In the genomic region with DNA sequence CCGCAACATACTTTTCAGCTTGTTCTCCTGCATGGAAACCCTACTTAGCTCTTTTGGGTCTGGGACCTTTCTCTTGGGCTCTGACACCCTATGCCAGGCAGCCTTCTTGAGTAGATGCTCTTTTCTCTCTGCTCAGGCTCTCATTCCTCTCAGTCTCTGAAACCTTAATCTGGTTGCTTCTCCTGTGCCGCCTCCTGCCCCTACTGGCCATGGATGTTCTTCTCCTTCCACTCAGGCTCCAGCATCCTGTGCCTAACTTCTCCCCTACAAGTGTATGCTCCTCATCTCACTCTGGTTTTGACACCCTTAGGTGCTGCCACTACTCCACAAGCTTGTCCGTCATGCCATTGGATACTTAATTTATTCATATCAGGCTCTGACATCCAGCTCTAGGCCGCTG, we compare ENCODE assay signal across 1 cellular context.
TF ChIP-seq lines count a peak whose summit lies in the region.

No MANE protein-coding gene starts in this region.

TF ChIP-seq in HepG2, 621 proteins besides CTCF, POLR2A, EP300 and RAD21:
- TF ChIP-seq, protein P1, sequence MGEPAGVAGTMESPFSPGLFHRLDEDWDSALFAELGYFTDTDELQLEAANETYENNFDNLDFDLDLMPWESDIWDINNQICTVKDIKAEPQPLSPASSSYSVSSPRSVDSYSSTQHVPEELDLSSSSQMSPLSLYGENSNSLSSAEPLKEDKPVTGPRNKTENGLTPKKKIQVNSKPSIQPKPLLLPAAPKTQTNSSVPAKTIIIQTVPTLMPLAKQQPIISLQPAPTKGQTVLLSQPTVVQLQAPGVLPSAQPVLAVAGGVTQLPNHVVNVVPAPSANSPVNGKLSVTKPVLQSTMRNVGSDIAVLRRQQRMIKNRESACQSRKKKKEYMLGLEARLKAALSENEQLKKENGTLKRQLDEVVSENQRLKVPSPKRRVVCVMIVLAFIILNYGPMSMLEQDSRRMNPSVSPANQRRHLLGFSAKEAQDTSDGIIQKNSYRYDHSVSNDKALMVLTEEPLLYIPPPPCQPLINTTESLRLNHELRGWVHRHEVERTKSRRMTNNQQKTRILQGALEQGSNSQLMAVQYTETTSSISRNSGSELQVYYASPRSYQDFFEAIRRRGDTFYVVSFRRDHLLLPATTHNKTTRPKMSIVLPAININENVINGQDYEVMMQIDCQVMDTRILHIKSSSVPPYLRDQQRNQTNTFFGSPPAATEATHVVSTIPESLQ (CRISPR knock-in tag; conservative IDR thresholded peaks at IDR 0.05) = no peak
- TF ChIP-seq MAFG (CRISPR knock-in tag; IDR thresholded peaks at IDR 0.05) (no peak), ZNF44 (CRISPR knock-in tag; IDR thresholded peaks at IDR 0.05) (no peak), IKZF4 (CRISPR knock-in tag; IDR thresholded peaks at IDR 0.05; ENCODE audit: borderline replicate concordance, low read depth, not compliant biosample characterization) (no peak), TBX2 (CRISPR knock-in tag; IDR thresholded peaks at IDR 0.05; ENCODE audit: borderline replicate concordance) (no peak), NRL (CRISPR knock-in tag; IDR thresholded peaks at IDR 0.05; ENCODE audit: borderline replicate concordance) (no peak), CHD4 (IDR thresholded peaks at IDR 0.05; ENCODE audit: borderline replicate concordance, low read length) (no peak), FOXM1 (CRISPR knock-in tag; IDR thresholded peaks at IDR 0.05) (no peak), ZNF83 (CRISPR knock-in tag; IDR thresholded peaks at IDR 0.05; ENCODE audit: borderline replicate concordance) (no peak), ZMYM4 (CRISPR knock-in tag; IDR thresholded peaks at IDR 0.05) (no peak), ZNF607 (CRISPR knock-in tag; IDR thresholded peaks at IDR 0.05; ENCODE audit: borderline replicate concordance) (no peak), ZSCAN9 (CRISPR knock-in tag; IDR thresholded peaks at IDR 0.05; ENCODE audit: borderline replicate concordance) (no peak)
- TF ChIP-seq, protein P2, sequence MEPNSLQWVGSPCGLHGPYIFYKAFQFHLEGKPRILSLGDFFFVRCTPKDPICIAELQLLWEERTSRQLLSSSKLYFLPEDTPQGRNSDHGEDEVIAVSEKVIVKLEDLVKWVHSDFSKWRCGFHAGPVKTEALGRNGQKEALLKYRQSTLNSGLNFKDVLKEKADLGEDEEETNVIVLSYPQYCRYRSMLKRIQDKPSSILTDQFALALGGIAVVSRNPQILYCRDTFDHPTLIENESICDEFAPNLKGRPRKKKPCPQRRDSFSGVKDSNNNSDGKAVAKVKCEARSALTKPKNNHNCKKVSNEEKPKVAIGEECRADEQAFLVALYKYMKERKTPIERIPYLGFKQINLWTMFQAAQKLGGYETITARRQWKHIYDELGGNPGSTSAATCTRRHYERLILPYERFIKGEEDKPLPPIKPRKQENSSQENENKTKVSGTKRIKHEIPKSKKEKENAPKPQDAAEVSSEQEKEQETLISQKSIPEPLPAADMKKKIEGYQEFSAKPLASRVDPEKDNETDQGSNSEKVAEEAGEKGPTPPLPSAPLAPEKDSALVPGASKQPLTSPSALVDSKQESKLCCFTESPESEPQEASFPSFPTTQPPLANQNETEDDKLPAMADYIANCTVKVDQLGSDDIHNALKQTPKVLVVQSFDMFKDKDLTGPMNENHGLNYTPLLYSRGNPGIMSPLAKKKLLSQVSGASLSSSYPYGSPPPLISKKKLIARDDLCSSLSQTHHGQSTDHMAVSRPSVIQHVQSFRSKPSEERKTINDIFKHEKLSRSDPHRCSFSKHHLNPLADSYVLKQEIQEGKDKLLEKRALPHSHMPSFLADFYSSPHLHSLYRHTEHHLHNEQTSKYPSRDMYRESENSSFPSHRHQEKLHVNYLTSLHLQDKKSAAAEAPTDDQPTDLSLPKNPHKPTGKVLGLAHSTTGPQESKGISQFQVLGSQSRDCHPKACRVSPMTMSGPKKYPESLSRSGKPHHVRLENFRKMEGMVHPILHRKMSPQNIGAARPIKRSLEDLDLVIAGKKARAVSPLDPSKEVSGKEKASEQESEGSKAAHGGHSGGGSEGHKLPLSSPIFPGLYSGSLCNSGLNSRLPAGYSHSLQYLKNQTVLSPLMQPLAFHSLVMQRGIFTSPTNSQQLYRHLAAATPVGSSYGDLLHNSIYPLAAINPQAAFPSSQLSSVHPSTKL (CRISPR knock-in tag; IDR thresholded peaks at IDR 0.05) = no peak
- TF ChIP-seq, protein P3, sequence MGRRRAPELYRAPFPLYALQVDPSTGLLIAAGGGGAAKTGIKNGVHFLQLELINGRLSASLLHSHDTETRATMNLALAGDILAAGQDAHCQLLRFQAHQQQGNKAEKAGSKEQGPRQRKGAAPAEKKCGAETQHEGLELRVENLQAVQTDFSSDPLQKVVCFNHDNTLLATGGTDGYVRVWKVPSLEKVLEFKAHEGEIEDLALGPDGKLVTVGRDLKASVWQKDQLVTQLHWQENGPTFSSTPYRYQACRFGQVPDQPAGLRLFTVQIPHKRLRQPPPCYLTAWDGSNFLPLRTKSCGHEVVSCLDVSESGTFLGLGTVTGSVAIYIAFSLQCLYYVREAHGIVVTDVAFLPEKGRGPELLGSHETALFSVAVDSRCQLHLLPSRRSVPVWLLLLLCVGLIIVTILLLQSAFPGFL (CRISPR knock-in tag; IDR thresholded peaks at IDR 0.05) = no peak
- TF ChIP-seq, protein P4, sequence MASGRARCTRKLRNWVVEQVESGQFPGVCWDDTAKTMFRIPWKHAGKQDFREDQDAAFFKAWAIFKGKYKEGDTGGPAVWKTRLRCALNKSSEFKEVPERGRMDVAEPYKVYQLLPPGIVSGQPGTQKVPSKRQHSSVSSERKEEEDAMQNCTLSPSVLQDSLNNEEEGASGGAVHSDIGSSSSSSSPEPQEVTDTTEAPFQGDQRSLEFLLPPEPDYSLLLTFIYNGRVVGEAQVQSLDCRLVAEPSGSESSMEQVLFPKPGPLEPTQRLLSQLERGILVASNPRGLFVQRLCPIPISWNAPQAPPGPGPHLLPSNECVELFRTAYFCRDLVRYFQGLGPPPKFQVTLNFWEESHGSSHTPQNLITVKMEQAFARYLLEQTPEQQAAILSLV (CRISPR knock-in tag; IDR thresholded peaks at IDR 0.05; ENCODE audit: borderline replicate concordance) = no peak
- TF ChIP-seq, protein P5, sequence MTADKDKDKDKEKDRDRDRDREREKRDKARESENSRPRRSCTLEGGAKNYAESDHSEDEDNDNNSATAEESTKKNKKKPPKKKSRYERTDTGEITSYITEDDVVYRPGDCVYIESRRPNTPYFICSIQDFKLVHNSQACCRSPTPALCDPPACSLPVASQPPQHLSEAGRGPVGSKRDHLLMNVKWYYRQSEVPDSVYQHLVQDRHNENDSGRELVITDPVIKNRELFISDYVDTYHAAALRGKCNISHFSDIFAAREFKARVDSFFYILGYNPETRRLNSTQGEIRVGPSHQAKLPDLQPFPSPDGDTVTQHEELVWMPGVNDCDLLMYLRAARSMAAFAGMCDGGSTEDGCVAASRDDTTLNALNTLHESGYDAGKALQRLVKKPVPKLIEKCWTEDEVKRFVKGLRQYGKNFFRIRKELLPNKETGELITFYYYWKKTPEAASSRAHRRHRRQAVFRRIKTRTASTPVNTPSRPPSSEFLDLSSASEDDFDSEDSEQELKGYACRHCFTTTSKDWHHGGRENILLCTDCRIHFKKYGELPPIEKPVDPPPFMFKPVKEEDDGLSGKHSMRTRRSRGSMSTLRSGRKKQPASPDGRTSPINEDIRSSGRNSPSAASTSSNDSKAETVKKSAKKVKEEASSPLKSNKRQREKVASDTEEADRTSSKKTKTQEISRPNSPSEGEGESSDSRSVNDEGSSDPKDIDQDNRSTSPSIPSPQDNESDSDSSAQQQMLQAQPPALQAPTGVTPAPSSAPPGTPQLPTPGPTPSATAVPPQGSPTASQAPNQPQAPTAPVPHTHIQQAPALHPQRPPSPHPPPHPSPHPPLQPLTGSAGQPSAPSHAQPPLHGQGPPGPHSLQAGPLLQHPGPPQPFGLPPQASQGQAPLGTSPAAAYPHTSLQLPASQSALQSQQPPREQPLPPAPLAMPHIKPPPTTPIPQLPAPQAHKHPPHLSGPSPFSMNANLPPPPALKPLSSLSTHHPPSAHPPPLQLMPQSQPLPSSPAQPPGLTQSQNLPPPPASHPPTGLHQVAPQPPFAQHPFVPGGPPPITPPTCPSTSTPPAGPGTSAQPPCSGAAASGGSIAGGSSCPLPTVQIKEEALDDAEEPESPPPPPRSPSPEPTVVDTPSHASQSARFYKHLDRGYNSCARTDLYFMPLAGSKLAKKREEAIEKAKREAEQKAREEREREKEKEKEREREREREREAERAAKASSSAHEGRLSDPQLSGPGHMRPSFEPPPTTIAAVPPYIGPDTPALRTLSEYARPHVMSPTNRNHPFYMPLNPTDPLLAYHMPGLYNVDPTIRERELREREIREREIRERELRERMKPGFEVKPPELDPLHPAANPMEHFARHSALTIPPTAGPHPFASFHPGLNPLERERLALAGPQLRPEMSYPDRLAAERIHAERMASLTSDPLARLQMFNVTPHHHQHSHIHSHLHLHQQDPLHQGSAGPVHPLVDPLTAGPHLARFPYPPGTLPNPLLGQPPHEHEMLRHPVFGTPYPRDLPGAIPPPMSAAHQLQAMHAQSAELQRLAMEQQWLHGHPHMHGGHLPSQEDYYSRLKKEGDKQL (CRISPR knock-in tag; IDR thresholded peaks at IDR 0.05; ENCODE audit: low read depth) = no peak
TF ChIP-seq in HepG2: peak in this region for 0.
